Comparison of ENCODE assay signal across 16 cellular contexts in the genomic region with DNA sequence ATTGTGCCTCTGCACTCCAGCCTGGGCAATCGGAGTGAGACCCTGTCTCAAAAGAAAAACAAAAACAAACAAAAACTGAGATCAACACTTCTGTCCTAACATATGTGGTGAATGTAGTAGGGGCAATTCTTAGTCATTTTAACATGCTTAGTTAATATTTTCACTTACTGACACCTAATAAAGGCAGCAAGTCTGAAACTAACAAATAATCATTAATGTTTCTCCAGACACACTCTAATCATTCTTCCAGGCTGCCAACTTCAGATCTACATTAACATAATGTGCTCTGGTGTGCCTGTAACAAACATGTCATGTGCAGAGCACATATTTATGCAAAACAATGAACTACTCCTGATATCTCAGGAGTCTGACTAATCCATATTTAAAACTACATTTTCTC. TPM values are rescaled to one million over a fixed set of nuclear protein-coding genes. Genes with fewer than 3 reads are reported as not detected.
DNase-seq lines count a peak whose midpoint lies in the region; ATAC-seq and TF ChIP-seq lines count a peak whose summit lies in the region.
"Had no signal": no experiment of that assay in that cellular context is flagged by ENCODE, and none has a peak within 500 bp of the region (broad histone marks: within the 10 kb centered on the region; RNA-seq: fewer than 3 reads in every experiment).

No MANE protein-coding gene starts in this region.

- CTCF ChIA-PET in activated CD8-positive, alpha-beta T cell treated with anti-CD3 and anti-CD28 coated beads for 36 hours (lab: Charles Lee): interaction anchor here (6.9 kb wide), 1 partner anchor 11 kb away, joined by 52 read pairs; no protein-coding TSS in a partner anchor
- CTCF ChIA-PET in activated CD8-positive, alpha-beta T cell treated with anti-CD3 and anti-CD28 coated beads, Interleukin-2, amount 10 ng/mL, durations not matched to agents 7 days and 5 days (lab: Charles Lee): interaction anchor here (1.3 to 2.7 kb wide), 2 partner anchors 11 to 134 kb away, joined by 3 to 18 read pairs; no protein-coding TSS in a partner anchor

- peak overlapping the region; percentile 61 for H3K27ac Mint-ChIP-seq in activated CD8-positive, alpha-beta T cell treated with anti-CD3 and anti-CD28 coated beads for 36 hours
- no peak overlapping the region for H3K27ac Mint-ChIP-seq in activated CD8-positive, alpha-beta T cell treated with anti-CD3 and anti-CD28 coated beads, Interleukin-2, amount 10 ng/mL, durations not matched to agents 7 days and 5 days
- peak overlapping the region; percentile 24 to 78 (median 66) for H3K27ac Mint-ChIP-seq in nephron
- no peak overlapping the region for H3K27ac Mint-ChIP-seq in activated T-helper 17 cell treated with anti-CD3 and anti-CD28 coated beads, Interleukin-2, amount 50 U/mL, for 72 hours
- H3K27ac Mint-ChIP-seq: HFFc6 had no signal

- peaks cover 64% of the 10 kb centered on the region for H3K36me3 Mint-ChIP-seq in activated CD8-positive, alpha-beta T cell treated with anti-CD3 and anti-CD28 coated beads for 36 hours (ENCODE audit: low read depth)
- H3K36me3 Mint-ChIP-seq in activated CD8-positive, alpha-beta T cell treated with anti-CD3 and anti-CD28 coated beads, Interleukin-2, amount 10 ng/mL, durations not matched to agents 7 days and 5 days (ENCODE audit: low read depth): peaks cover 59% of the 10 kb centered on the region
- peaks cover 45% of the 10 kb centered on the region for H3K36me3 Mint-ChIP-seq in nephron (ENCODE audit: low read depth)
- peaks cover 10% of the 10 kb centered on the region for H3K36me3 Mint-ChIP-seq in activated T-cell treated with anti-CD3 and anti-CD28 coated beads, Interleukin-2, amount 50 U/mL, for 4 hours (ENCODE audit: insufficient read depth)
- H3K36me3 Mint-ChIP-seq in activated T-helper 17 cell treated with anti-CD3 and anti-CD28 coated beads, Interleukin-2, amount 50 U/mL, for 72 hours (ENCODE audit: low read depth): peaks cover 47% of the 10 kb centered on the region

- peaks cover 71% of the 10 kb centered on the region for H3K4me1 Mint-ChIP-seq in activated CD8-positive, alpha-beta T cell treated with anti-CD3 and anti-CD28 coated beads for 36 hours (ENCODE audit: low read depth)
- peaks cover 27% of the 10 kb centered on the region for H3K4me1 Mint-ChIP-seq in activated CD8-positive, alpha-beta T cell treated with anti-CD3 and anti-CD28 coated beads, Interleukin-2, amount 10 ng/mL, durations not matched to agents 7 days and 5 days (ENCODE audit: low read depth)
- H3K4me1 Mint-ChIP-seq in nephron: peaks cover 39% of the 10 kb centered on the region
- peaks cover 55% of the 10 kb centered on the region for H3K4me1 Mint-ChIP-seq in activated T-cell treated with anti-CD3 and anti-CD28 coated beads, Interleukin-2, amount 50 U/mL, for 4 hours (ENCODE audit: low read depth)
- peaks cover 30% of the 10 kb centered on the region for H3K4me1 Mint-ChIP-seq in activated T-helper 17 cell treated with anti-CD3 and anti-CD28 coated beads, Interleukin-2, amount 50 U/mL, for 72 hours

- no peak for ATAC-seq in activated CD8-positive, alpha-beta T cell treated with anti-CD3 and anti-CD28 coated beads for 36 hours
- no peak for ATAC-seq in activated CD8-positive, alpha-beta T cell treated with anti-CD3 and anti-CD28 coated beads, Interleukin-2, amount 10 ng/mL, durations not matched to agents 7 days and 5 days
- ATAC-seq in GM21619 (IDR thresholded peaks at IDR 0.05; ENCODE audit: unreplicated experiment) (peak; percentile 70), HG03432 (IDR thresholded peaks at IDR 0.05; ENCODE audit: unreplicated experiment) (peak; percentile 39), GM19324 (IDR thresholded peaks at IDR 0.05; ENCODE audit: low FRiP score, unreplicated experiment) (no peak)
- no peak for ATAC-seq in activated T-cell treated with anti-CD3 and anti-CD28 coated beads, Interleukin-2, amount 50 U/mL, for 4 hours
- no peak for ATAC-seq in activated T-helper 17 cell treated with anti-CD3 and anti-CD28 coated beads, Interleukin-2, amount 50 U/mL, for 72 hours (replicated peaks)
- ATAC-seq: Panc1, SK-N-SH treated with all-trans-retinoic acid at 6 μM for 48 hours had no signal

- no peaks in the 10 kb centered on the region for H3K27me3 Mint-ChIP-seq in activated CD8-positive, alpha-beta T cell treated with anti-CD3 and anti-CD28 coated beads for 36 hours
- no peaks in the 10 kb centered on the region for H3K27me3 Mint-ChIP-seq in activated CD8-positive, alpha-beta T cell treated with anti-CD3 and anti-CD28 coated beads, Interleukin-2, amount 10 ng/mL, durations not matched to agents 7 days and 5 days (ENCODE audit: low read depth)
- H3K27me3 Mint-ChIP-seq in nephron (ENCODE audit: low read depth): no peaks in the 10 kb centered on the region
- no peaks in the 10 kb centered on the region for H3K27me3 Mint-ChIP-seq in activated T-cell treated with anti-CD3 and anti-CD28 coated beads, Interleukin-2, amount 50 U/mL, for 4 hours (ENCODE audit: low read depth)
- H3K27me3 Mint-ChIP-seq in activated T-helper 17 cell treated with anti-CD3 and anti-CD28 coated beads, Interleukin-2, amount 50 U/mL, for 72 hours: no peaks in the 10 kb centered on the region

- intact Hi-C loops in activated CD8-positive, alpha-beta T cell treated with anti-CD3 and anti-CD28 coated beads for 36 hours (cut with micrococcal nuclease): no loop called here

- H3K4me3 Mint-ChIP-seq in activated CD8-positive, alpha-beta T cell treated with anti-CD3 and anti-CD28 coated beads for 36 hours: no peak overlapping the region
- H3K4me3 Mint-ChIP-seq in activated CD8-positive, alpha-beta T cell treated with anti-CD3 and anti-CD28 coated beads, Interleukin-2, amount 10 ng/mL, durations not matched to agents 7 days and 5 days: no peak overlapping the region
- H3K4me3 Mint-ChIP-seq in nephron: no peak overlapping the region
- H3K4me3 Mint-ChIP-seq in activated T-cell treated with anti-CD3 and anti-CD28 coated beads, Interleukin-2, amount 50 U/mL, for 4 hours: no peak overlapping the region
- no peak overlapping the region for H3K4me3 Mint-ChIP-seq in activated T-helper 17 cell treated with anti-CD3 and anti-CD28 coated beads, Interleukin-2, amount 50 U/mL, for 72 hours
- H3K4me3 Mint-ChIP-seq: HFFc6 had no signal

- POLR2A ChIA-PET in activated CD8-positive, alpha-beta T cell treated with anti-CD3 and anti-CD28 coated beads for 36 hours (lab: Charles Lee): interaction anchor here (1.3 to 3.0 kb wide), 2 partner anchors 11 to 33 kb away, joined by 3 to 21 read pairs; partner anchors contain the start of gene RNU2-63P
- POLR2A ChIA-PET in activated CD8-positive, alpha-beta T cell treated with anti-CD3 and anti-CD28 coated beads, Interleukin-2, amount 10 ng/mL, durations not matched to agents 7 days and 5 days (lab: Charles Lee): interaction anchor here (1.8 kb wide), 1 partner anchor 33 kb away, joined by 4 read pairs; no protein-coding TSS in a partner anchor

- no peaks in the 10 kb centered on the region for H3K9me3 Mint-ChIP-seq in activated CD8-positive, alpha-beta T cell treated with anti-CD3 and anti-CD28 coated beads for 36 hours
- H3K9me3 Mint-ChIP-seq in activated CD8-positive, alpha-beta T cell treated with anti-CD3 and anti-CD28 coated beads, Interleukin-2, amount 10 ng/mL, durations not matched to agents 7 days and 5 days (ENCODE audit: insufficient read depth): no peaks in the 10 kb centered on the region
- no peaks in the 10 kb centered on the region for H3K9me3 Mint-ChIP-seq in nephron
- H3K9me3 Mint-ChIP-seq in activated T-cell treated with anti-CD3 and anti-CD28 coated beads, Interleukin-2, amount 50 U/mL, for 4 hours: no peaks in the 10 kb centered on the region
- H3K9me3 Mint-ChIP-seq in activated T-helper 17 cell treated with anti-CD3 and anti-CD28 coated beads, Interleukin-2, amount 50 U/mL, for 72 hours: no peaks in the 10 kb centered on the region
- H3K9me3 Mint-ChIP-seq: HFFc6 had no signal

- TF ChIP-seq CTCF in activated CD8-positive, alpha-beta T cell treated with anti-CD3 and anti-CD28 coated beads for 36 hours (IDR thresholded peaks at IDR 0.05): no peak
- no peak for TF ChIP-seq CTCF in nephron (IDR thresholded peaks at IDR 0.05; ENCODE audit: unreplicated experiment in 3 of 3)

- DNase-seq in activated CD8-positive, alpha-beta T cell treated with anti-CD3 and anti-CD28 coated beads for 36 hours: no peak
- no peak for DNase-seq in activated CD8-positive, alpha-beta T cell treated with anti-CD3 and anti-CD28 coated beads, Interleukin-2, amount 10 ng/mL, durations not matched to agents 7 days and 5 days
- DNase-seq in activated T-cell treated with anti-CD3 and anti-CD28 coated beads, Interleukin-2, amount 50 U/mL, for 4 hours: no peak
- DNase-seq: HFFc6, KBM-7, NCI-H1092, NCI-H774, SHP77 had no signal

RNA-seq across cellular contexts. Expression of gene KRCC1, which starts 6.0 kb away (rescaled TPM):
- 10 to 100 TPM; 10.8 to 11.1 TPM for total RNA-seq in activated CD8-positive, alpha-beta T cell treated with anti-CD3 and anti-CD28 coated beads for 36 hours
- total RNA-seq in activated CD8-positive, alpha-beta T cell treated with anti-CD3 and anti-CD28 coated beads, Interleukin-2, amount 10 ng/mL, durations not matched to agents 7 days and 5 days: 10 to 100 TPM; 18.9 to 20.4 TPM
- total RNA-seq in activated T-cell treated with anti-CD3 and anti-CD28 coated beads, Interleukin-2, amount 50 U/mL, for 4 hours: 1 to 10 TPM; 5.7 to 6.9 (median 6.6) TPM
- total RNA-seq in activated T-helper 17 cell treated with anti-CD3 and anti-CD28 coated beads, Interleukin-2, amount 50 U/mL, for 72 hours: 1 to 10 TPM; 7.9 to 9.1 TPM

RNA-seq across cellular contexts. Expression of gene SMYD1, which starts 18.0 kb away (rescaled TPM):
- total RNA-seq in activated CD8-positive, alpha-beta T cell treated with anti-CD3 and anti-CD28 coated beads for 36 hours: not detected
- total RNA-seq in activated CD8-positive, alpha-beta T cell treated with anti-CD3 and anti-CD28 coated beads, Interleukin-2, amount 10 ng/mL, durations not matched to agents 7 days and 5 days: not detected
- not detected for total RNA-seq in activated T-cell treated with anti-CD3 and anti-CD28 coated beads, Interleukin-2, amount 50 U/mL, for 4 hours
- not detected for total RNA-seq in activated T-helper 17 cell treated with anti-CD3 and anti-CD28 coated beads, Interleukin-2, amount 50 U/mL, for 72 hours
- total RNA-seq: H1, HFFc6 had no signal

RNA-seq across cellular contexts. Expression of gene RNU2-63P, which starts 33.3 kb away (rescaled TPM):
- 1 to 10 TPM; 6.0 to 7.6 TPM for total RNA-seq in activated CD8-positive, alpha-beta T cell treated with anti-CD3 and anti-CD28 coated beads for 36 hours
- 1 to 10 TPM; 4.5 to 7.0 TPM for total RNA-seq in activated CD8-positive, alpha-beta T cell treated with anti-CD3 and anti-CD28 coated beads, Interleukin-2, amount 10 ng/mL, durations not matched to agents 7 days and 5 days
- total RNA-seq in activated T-cell treated with anti-CD3 and anti-CD28 coated beads, Interleukin-2, amount 50 U/mL, for 4 hours: 10 to 100 TPM; 27.8 to 49.1 (median 40.2) TPM
- total RNA-seq in activated T-helper 17 cell treated with anti-CD3 and anti-CD28 coated beads, Interleukin-2, amount 50 U/mL, for 72 hours: 10 to 100 TPM; 10.2 to 46.5 TPM

Comparison
In these comparisons a context has a peak if more than half of its experiments do, and no peak if none do; other contexts are left out.
1. H3K27ac Mint-ChIP-seq: peak in activated CD8-positive, alpha-beta T cell treated with anti-CD3 and anti-CD28 coated beads for 36 hours (single experiment) and nephron (3 of 3); none in activated CD8-positive, alpha-beta T cell treated with anti-CD3 and anti-CD28 coated beads, Interleukin-2, amount 10 ng/mL, durations not matched to agents 7 days and 5 days (single experiment) and activated T-helper 17 cell treated with anti-CD3 and anti-CD28 coated beads, Interleukin-2, amount 50 U/mL, for 72 hours (single experiment).
2. ATAC-seq: peak in GM21619 (single experiment) and HG03432 (single experiment); none in activated CD8-positive, alpha-beta T cell treated with anti-CD3 and anti-CD28 coated beads for 36 hours (single experiment), activated CD8-positive, alpha-beta T cell treated with anti-CD3 and anti-CD28 coated beads, Interleukin-2, amount 10 ng/mL, durations not matched to agents 7 days and 5 days (single experiment), activated T-cell treated with anti-CD3 and anti-CD28 coated beads, Interleukin-2, amount 50 U/mL, for 4 hours (0 of 2), GM19324 (single experiment) and activated T-helper 17 cell treated with anti-CD3 and anti-CD28 coated beads, Interleukin-2, amount 50 U/mL, for 72 hours (single experiment).